ENCODE assay signal across 22 cellular contexts in the genomic region with DNA sequence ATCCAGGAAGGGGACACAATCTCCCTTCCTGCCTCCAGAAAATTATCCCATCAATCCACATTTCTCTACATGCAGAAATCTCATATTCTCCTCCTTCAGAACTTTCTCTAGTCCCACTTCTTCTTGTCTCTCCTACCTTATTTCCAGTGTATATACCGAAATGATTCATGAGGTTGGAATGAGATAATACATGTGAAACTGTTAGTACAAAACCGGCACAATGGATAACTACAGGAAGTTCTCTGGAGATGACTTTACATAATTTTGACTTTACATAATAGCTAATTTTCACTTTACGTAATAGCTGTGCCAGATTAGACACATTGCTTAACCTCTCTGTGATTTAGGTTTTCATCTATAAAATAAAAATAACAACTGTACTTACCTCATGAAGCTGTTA.
A peak's percentile ranks its signal among the peaks of the same experiment; 100 is the strongest.
DNase-seq lines count a peak whose midpoint lies in the region; ATAC-seq, FAIRE-seq and TF ChIP-seq lines count a peak whose summit lies in the region.
"Had no signal": no experiment of that assay in that cellular context is flagged by ENCODE, and none has a peak within 500 bp of the region (broad histone marks: within the 10 kb centered on the region; RNA-seq: fewer than 3 reads in every experiment).

No MANE protein-coding gene starts in this region.

- TF ChIP-seq CTCF in SK-N-SH (IDR thresholded peaks at IDR 0.05), result no peak

- H3K27ac ChIP-seq in SK-N-SH (ENCODE audit: low read depth in 2 of 2, low read length in 1 of 2), result no peak overlapping the region
- H3K27ac ChIP-seq: ascending aorta, dorsolateral prefrontal cortex, esophagus muscularis mucosa, PC-9, thyroid gland had no signal

- H3K27me3 ChIP-seq in SK-N-SH (ENCODE audit: insufficient read depth) (no peaks in the 10 kb centered on the region), H7 (ENCODE audit: control insufficient read depth, insufficient read depth, low read length) (no peaks in the 10 kb centered on the region)
- H3K27me3 ChIP-seq: ascending aorta, dorsolateral prefrontal cortex, esophagus muscularis mucosa, thyroid gland had no signal

- no peaks in the 10 kb centered on the region for H3K9me3 ChIP-seq in SK-N-SH
- H3K9me3 ChIP-seq: ascending aorta, esophagus muscularis mucosa, thyroid gland had no signal

- H3K4me2 ChIP-seq in SK-N-SH, result no peak overlapping the region
- H3K4me2 ChIP-seq: PC-9 had no signal

- H3K27ac Mint-ChIP-seq in activated CD8-positive, alpha-beta memory T cell treated with anti-CD3 and anti-CD28 coated beads, Interleukin-2, amount 10 ng/mL, durations not matched to agents 7 days and 5 days, result no peak overlapping the region
- H3K27ac Mint-ChIP-seq: activated naive CD4-positive, alpha-beta T cell treated with anti-CD3 and anti-CD28 coated beads for 36 hours had no signal

- no peaks in the 10 kb centered on the region for H3K9me2 ChIP-seq in SK-N-SH

- no peaks in the 10 kb centered on the region for H4K20me1 ChIP-seq in SK-N-SH (ENCODE audit: insufficient read depth)

- no peaks in the 10 kb centered on the region for H3K27me3 Mint-ChIP-seq in activated CD8-positive, alpha-beta memory T cell treated with anti-CD3 and anti-CD28 coated beads, Interleukin-2, amount 10 ng/mL, durations not matched to agents 7 days and 5 days

- POLR2A ChIA-PET in SK-N-SH (lab: Yijun Ruan, JAX), result no interaction called here

- peaks cover 0 to 4% of the 10 kb centered on the region in 2 experiments; a peak in 1 of 4 replicates for H3K4me1 ChIP-seq in SK-N-SH (ENCODE audit: control insufficient read depth in 1 of 2, insufficient read depth in 2 of 2, low read depth in 1 of 2, low read length in 1 of 2)
- H3K4me1 ChIP-seq: ascending aorta, esophagus muscularis mucosa, thyroid gland had no signal

- no peak overlapping the region for H3K4me3 Mint-ChIP-seq in activated CD8-positive, alpha-beta memory T cell treated with anti-CD3 and anti-CD28 coated beads, Interleukin-2, amount 10 ng/mL, durations not matched to agents 7 days and 5 days
- H3K4me3 Mint-ChIP-seq: activated naive CD4-positive, alpha-beta T cell treated with anti-CD3 and anti-CD28 coated beads for 36 hours had no signal

- H3K36me3 Mint-ChIP-seq in activated CD8-positive, alpha-beta memory T cell treated with anti-CD3 and anti-CD28 coated beads, Interleukin-2, amount 10 ng/mL, durations not matched to agents 7 days and 5 days, result no peaks in the 10 kb centered on the region

- H3K36me3 ChIP-seq in SK-N-SH (replicated peaks in 1 of 2; ENCODE audit: control insufficient read depth in 1 of 2, insufficient read depth in 2 of 2, low read length in 1 of 2), result no peaks in the 10 kb centered on the region
- H3K36me3 ChIP-seq in H7 (replicated peaks; ENCODE audit: control insufficient read depth, insufficient read depth, low read length), result no peaks in the 10 kb centered on the region
- H3K36me3 ChIP-seq: ascending aorta, esophagus muscularis mucosa, thyroid gland had no signal

- CTCF ChIA-PET in SK-N-SH (lab: Yijun Ruan, JAX), result interaction anchor here (0.8 kb wide), 1 partner anchor 830 kb away, joined by 3 read pairs; no protein-coding TSS in a partner anchor
- CTCF ChIA-PET in activated CD8-positive, alpha-beta memory T cell treated with anti-CD3 and anti-CD28 coated beads, Interleukin-2, amount 10 ng/mL, durations not matched to agents 7 days and 5 days (lab: Charles Lee), result interaction anchor here (0.7 kb wide), 1 partner anchor 35 kb away, joined by 3 read pairs; no protein-coding TSS in a partner anchor

- no peak for TF ChIP-seq EP300 in SK-N-SH (IDR thresholded peaks at IDR 0.05; ENCODE audit: borderline replicate concordance in 1 of 2, low read depth in 1 of 2, low read length in 1 of 2)

- no peak for FAIRE-seq in urothelium cell line (lab: Jason Lieb, UNC)
- FAIRE-seq: GM12891 had no signal

- DNase-seq in SK-N-SH (no peak), RKO (ENCODE audit: low spot score) (peak; percentile 22), dermis blood vessel endothelial cell (peak; percentile 51), urothelium cell line (ENCODE audit: low spot score) (peak; percentile 2), ACHN (no peak), H7 (no peak)
- no peak for DNase-seq in activated CD8-positive, alpha-beta memory T cell treated with anti-CD3 and anti-CD28 coated beads, Interleukin-2, amount 10 ng/mL, durations not matched to agents 7 days and 5 days
- DNase-seq: 8988T; activated naive CD4-positive, alpha-beta T cell treated with anti-CD3 and anti-CD28 coated beads for 36 hours; activated T-cell treated with anti-CD3 and anti-CD28 coated beads for 4 hours; C1 segment of cervical spinal cord; dorsolateral prefrontal cortex; NCI-H1694 treated with DMSO at 0.1 percent for 48 hours; NCI-H446 treated with DMSO at 0.1 percent for 48 hours; PC-9; right cardiac atrium; stimulated activated naive CD4-positive, alpha-beta T cell; thyroid gland had no signal

- in situ Hi-C loops in ACHN (cut with HindIII; ENCODE audit: low pct_ligation_motif_present, low pct_unique_long_range_greater_than_20kb, low sequenced_read_pairs), result no loop called here

- no peaks in the 10 kb centered on the region for H3K9me3 Mint-ChIP-seq in activated CD8-positive, alpha-beta memory T cell treated with anti-CD3 and anti-CD28 coated beads, Interleukin-2, amount 10 ng/mL, durations not matched to agents 7 days and 5 days (ENCODE audit: low read depth)
- H3K9me3 Mint-ChIP-seq: activated naive CD4-positive, alpha-beta T cell treated with anti-CD3 and anti-CD28 coated beads for 36 hours had no signal

- H2AFZ ChIP-seq in SK-N-SH (ENCODE audit: low read depth), result peak overlapping the region; percentile 32; the same call in 1 of the 2 replicates
- H2AFZ ChIP-seq: PC-9 had no signal

- H3K4me3 ChIP-seq in SK-N-SH (ENCODE audit: low read depth in 2 of 2, low read length in 1 of 2) (no peak overlapping the region), H7 (ENCODE audit: insufficient read depth, low read depth, low read length) (no peak overlapping the region)
- H3K4me3 ChIP-seq: ascending aorta, dorsolateral prefrontal cortex, esophagus muscularis mucosa, PC-9, thyroid gland had no signal

- ATAC-seq in SK-N-SH treated with all-trans-retinoic acid at 6 μM for 48 hours, result no peak
- ATAC-seq in activated CD8-positive, alpha-beta memory T cell treated with anti-CD3 and anti-CD28 coated beads, Interleukin-2, amount 10 ng/mL, durations not matched to agents 7 days and 5 days, result no peak
- ATAC-seq: right cardiac atrium had no signal

- WGBS in SK-N-SH (ENCODE audit: low lambda C conversion rate), result 45% methylated on average over 3 of the region's 3 CpGs

- no peaks in the 10 kb centered on the region for H3F3A ChIP-seq in SK-N-SH (replicated peaks; ENCODE audit: insufficient read depth)

- no peaks in the 10 kb centered on the region for H3K79me2 ChIP-seq in SK-N-SH (ENCODE audit: insufficient read depth)

- H3K4me1 Mint-ChIP-seq in activated CD8-positive, alpha-beta memory T cell treated with anti-CD3 and anti-CD28 coated beads, Interleukin-2, amount 10 ng/mL, durations not matched to agents 7 days and 5 days, result no peaks in the 10 kb centered on the region

- no peak for TF ChIP-seq RAD21 in SK-N-SH (IDR thresholded peaks at IDR 0.05; ENCODE audit: low read length)

- H3K9ac ChIP-seq in SK-N-SH, result no peak overlapping the region

TF ChIP-seq in SK-N-SH, 30 proteins besides CTCF, POLR2A, EP300 and RAD21 (continues in another document):
- TF ChIP-seq, protein P1, sequence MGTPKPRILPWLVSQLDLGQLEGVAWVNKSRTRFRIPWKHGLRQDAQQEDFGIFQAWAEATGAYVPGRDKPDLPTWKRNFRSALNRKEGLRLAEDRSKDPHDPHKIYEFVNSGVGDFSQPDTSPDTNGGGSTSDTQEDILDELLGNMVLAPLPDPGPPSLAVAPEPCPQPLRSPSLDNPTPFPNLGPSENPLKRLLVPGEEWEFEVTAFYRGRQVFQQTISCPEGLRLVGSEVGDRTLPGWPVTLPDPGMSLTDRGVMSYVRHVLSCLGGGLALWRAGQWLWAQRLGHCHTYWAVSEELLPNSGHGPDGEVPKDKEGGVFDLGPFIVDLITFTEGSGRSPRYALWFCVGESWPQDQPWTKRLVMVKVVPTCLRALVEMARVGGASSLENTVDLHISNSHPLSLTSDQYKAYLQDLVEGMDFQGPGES (IDR thresholded peaks at IDR 0.05; ENCODE audit: low read depth, low read length), result no peak
- no peak for TF ChIP-seq RXRA (IDR thresholded peaks at IDR 0.05; ENCODE audit: borderline replicate concordance, low read depth)
- TF ChIP-seq FOXM1 (IDR thresholded peaks at IDR 0.05; ENCODE audit: low read depth), result no peak
- no peak for TF ChIP-seq EZH2phosphoT487 (IDR thresholded peaks at IDR 0.05; ENCODE audit: borderline replicate concordance, low read depth)
- TF ChIP-seq ELF1 (IDR thresholded peaks at IDR 0.05), result no peak
- TF ChIP-seq GATA2 (CRISPR knock-in tag; IDR thresholded peaks at IDR 0.05), result no peak
- no peak for TF ChIP-seq SMC3 (IDR thresholded peaks at IDR 0.05; ENCODE audit: low read depth, low read length)
- TF ChIP-seq TAF1 (IDR thresholded peaks at IDR 0.05; ENCODE audit: borderline replicate concordance, low read depth, low read length), result no peak

TF ChIP-seq in SK-N-SH treated with all-trans-retinoic acid at 6 μM for 48 hours, 23 proteins besides CTCF, POLR2A, EP300 and RAD21 (continues in another document):
- TF ChIP-seq ZNF565 (CRISPR knock-in tag; conservative IDR thresholded peaks at IDR 0.05; ENCODE audit: low read depth) (no peak), TOX (CRISPR knock-in tag; IDR thresholded peaks at IDR 0.05; ENCODE audit: borderline replicate concordance) (no peak), BACH2 (CRISPR knock-in tag; IDR thresholded peaks at IDR 0.05; ENCODE audit: borderline replicate concordance) (no peak), ARNTL (CRISPR knock-in tag; IDR thresholded peaks at IDR 0.05; ENCODE audit: borderline replicate concordance, low read depth) (no peak), ZFP30 (CRISPR knock-in tag; IDR thresholded peaks at IDR 0.05) (no peak), ZNF8 (CRISPR knock-in tag; IDR thresholded peaks at IDR 0.05) (no peak), ESRRG (CRISPR knock-in tag; IDR thresholded peaks at IDR 0.05) (no peak), OSR1 (CRISPR knock-in tag; IDR thresholded peaks at IDR 0.05) (no peak), CSDC2 (CRISPR knock-in tag; IDR thresholded peaks at IDR 0.05) (no peak)

Comparison
In these comparisons a context has a peak if more than half of its experiments do, and no peak if none do; other contexts are left out.
1. DNase-seq: peak in RKO (single experiment), dermis blood vessel endothelial cell (single experiment) and urothelium cell line (single experiment); none in SK-N-SH (single experiment), ACHN (single experiment), H7 (single experiment) and activated CD8-positive, alpha-beta memory T cell treated with anti-CD3 and anti-CD28 coated beads, Interleukin-2, amount 10 ng/mL, durations not matched to agents 7 days and 5 days (single experiment).